In the genomic region with DNA sequence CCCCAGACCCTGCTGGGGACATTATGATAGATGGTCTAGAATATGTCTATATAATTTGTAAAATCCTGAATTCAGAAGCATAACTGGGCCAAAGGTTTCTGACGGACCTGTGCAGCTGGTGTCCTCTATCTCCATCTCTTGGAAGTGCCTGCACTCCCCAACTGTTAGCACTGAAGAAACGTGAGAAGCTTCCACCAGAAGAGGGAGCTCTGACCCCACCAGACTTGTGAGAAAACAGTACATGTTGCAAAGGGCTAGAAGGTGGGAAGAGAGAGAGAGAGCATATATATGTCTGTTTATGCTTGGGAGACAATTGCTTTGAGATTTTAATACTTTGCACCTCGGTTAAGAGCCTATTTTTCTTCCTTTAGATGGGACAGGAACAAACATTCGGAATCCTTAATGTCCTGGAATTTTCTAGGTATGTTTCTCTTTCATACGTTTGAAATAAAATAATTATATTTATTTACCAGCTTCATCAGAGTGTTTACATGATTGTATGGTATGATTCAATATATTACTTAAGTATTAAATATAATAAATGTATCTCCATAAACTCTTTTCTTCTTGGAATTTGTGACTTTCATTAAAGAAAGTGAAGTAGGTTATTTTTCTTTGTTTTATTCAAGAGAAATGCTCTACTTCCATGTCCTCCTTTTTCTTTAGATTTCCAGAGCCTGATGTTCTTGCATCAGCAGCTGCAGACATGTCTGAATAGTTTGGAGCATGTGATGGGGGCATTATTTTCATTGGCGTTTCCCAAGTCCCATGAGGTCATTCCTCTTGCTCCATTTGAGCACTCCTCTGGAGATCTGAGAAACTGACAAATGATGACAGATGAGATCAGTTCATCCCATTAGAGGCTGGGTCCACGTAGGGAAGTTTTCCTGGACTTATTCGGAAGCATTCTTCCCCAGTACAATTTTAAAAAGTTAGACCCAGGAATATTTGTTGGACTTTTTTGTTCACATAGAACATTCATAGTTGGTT, we compare ENCODE assay signal across 7 cellular contexts.
DNase-seq lines count a peak whose midpoint lies in the region; ATAC-seq and TF ChIP-seq lines count a peak whose summit lies in the region.

No MANE protein-coding gene starts in this region.

- peaks cover 35% of the 10 kb centered on the region for H3K27me3 Mint-ChIP-seq in activated CD4-positive, alpha-beta T cell treated with anti-CD3 and anti-CD28 coated beads, Interleukin-2, amount 10 ng/mL, durations not matched to agents 24 days and 14 days

- no peaks in the 10 kb centered on the region for H3K9me3 ChIP-seq in right lobe of liver

- H3K4me3 Mint-ChIP-seq in activated CD4-positive, alpha-beta T cell treated with anti-CD3 and anti-CD28 coated beads, Interleukin-2, amount 10 ng/mL, durations not matched to agents 24 days and 14 days: no peak overlapping the region

- no peaks in the 10 kb centered on the region for H3K4me1 ChIP-seq in right lobe of liver

- DNase-seq in GM13977 (ENCODE audit: low spot score): peak; percentile 39
- peak; percentile 85 for DNase-seq in NCI-H526 treated with DMSO at 0.1 percent for 48 hours (lab: John Stamatoyannopoulos, UW)
- peak; percentile 94 for DNase-seq in activated CD4-positive, alpha-beta T cell treated with anti-CD3 and anti-CD28 coated beads, Interleukin-2, amount 10 ng/mL, durations not matched to agents 24 days and 14 days
- no peak for DNase-seq in coronary artery (ENCODE audit: low spot score)
- peak in 2 of 3 donors; percentile 42 to 75 for DNase-seq in right lobe of liver
- DNase-seq in stimulated activated CD8-positive, alpha-beta memory T cell treated with anti-CD3 and anti-CD28 coated beads, Interleukin-12 subunit alpha, Interleukin-12 subunit beta, amount 100 ng/mL, for 1 hour (ENCODE audit: low read depth): peak; percentile 47

- in situ Hi-C loops in GM13977 (cut with MboI; ENCODE audit: low pct_unique_long_range_greater_than_20kb, low sequenced_read_pairs, unreplicated experiment): loop anchor here (10.0 kb wide), 1 partner anchor 490 kb away; no protein-coding TSS in a partner anchor

- intact Hi-C loops in activated CD4-positive, alpha-beta T cell treated with anti-CD3 and anti-CD28 coated beads, Interleukin-2, amount 10 ng/mL, durations not matched to agents 24 days and 14 days (cut with micrococcal nuclease): loop anchor here (1.0 to 10.0 kb wide), 3 partner anchors 250 to 498 kb away; no protein-coding TSS in a partner anchor
- intact Hi-C loops in right lobe of liver (cut with DNase I): loop anchor here (5.0 to 10.0 kb wide), 3 partner anchors 493 to 503 kb away; no protein-coding TSS in a partner anchor

- no peak for TF ChIP-seq POLR2A in right lobe of liver (IDR thresholded peaks at IDR 0.05)

- H3K9me3 Mint-ChIP-seq in activated CD4-positive, alpha-beta T cell treated with anti-CD3 and anti-CD28 coated beads, Interleukin-2, amount 10 ng/mL, durations not matched to agents 24 days and 14 days: no peaks in the 10 kb centered on the region

- H3K27me3 ChIP-seq in right lobe of liver: no peaks in the 10 kb centered on the region

- H3K27ac ChIP-seq in coronary artery (no peak overlapping the region), right lobe of liver (no peak overlapping the region)

- H3K36me3 ChIP-seq in right lobe of liver: no peaks in the 10 kb centered on the region

- no peak overlapping the region for H3K27ac Mint-ChIP-seq in activated CD4-positive, alpha-beta T cell treated with anti-CD3 and anti-CD28 coated beads, Interleukin-2, amount 10 ng/mL, durations not matched to agents 24 days and 14 days

- H3K36me3 Mint-ChIP-seq in activated CD4-positive, alpha-beta T cell treated with anti-CD3 and anti-CD28 coated beads, Interleukin-2, amount 10 ng/mL, durations not matched to agents 24 days and 14 days (ENCODE audit: low read depth): no peaks in the 10 kb centered on the region

- peak; percentile 91 for TF ChIP-seq CTCF in GM13977 (IDR thresholded peaks at IDR 0.05; ENCODE audit: extremely low read depth, insufficient read depth, missing control alignments)
- peak; percentile 61 for TF ChIP-seq CTCF in coronary artery (IDR thresholded peaks at IDR 0.05)
- TF ChIP-seq CTCF in right lobe of liver (IDR thresholded peaks at IDR 0.05): peak; percentile 77 to 84 (median 83)

- peaks cover 4% of the 10 kb centered on the region for H3K4me1 Mint-ChIP-seq in activated CD4-positive, alpha-beta T cell treated with anti-CD3 and anti-CD28 coated beads, Interleukin-2, amount 10 ng/mL, durations not matched to agents 24 days and 14 days

- H3K4me3 ChIP-seq in coronary artery (no peak overlapping the region), right lobe of liver (no peak overlapping the region)

- WGBS in right lobe of liver (ENCODE audit: insufficient coverage, low coverage, low lambda C conversion rate, missing lambda C conversion rate): 11% methylated on average over 8 of the region's 8 CpGs

- peak; percentile 44 for ATAC-seq in HG03469 (IDR thresholded peaks at IDR 0.05; ENCODE audit: unreplicated experiment)
- peak; percentile 87 to 96 (median 95) for ATAC-seq in right lobe of liver
